In genomic region chr7:50658696-50659095, GRCh38 we compare ENCODE assay signal across 29 cellular contexts.
DNase-seq lines count a peak whose midpoint lies in the region; ATAC-seq and TF ChIP-seq lines count a peak whose summit lies in the region.
"Had no signal": no experiment of that assay in that cellular context is flagged by ENCODE, and none has a peak within 500 bp of the region (broad histone marks: within the 10 kb centered on the region; RNA-seq: fewer than 3 reads in every experiment).

No MANE protein-coding gene starts in this region.

- ATAC-seq in CD8-positive, alpha-beta T cell, result no peak
- no peak for ATAC-seq in GM19452 (IDR thresholded peaks at IDR 0.05; ENCODE audit: unreplicated experiment)
- ATAC-seq: activated naive CD8-positive, alpha-beta T cell treated with anti-CD3 and anti-CD28 coated beads, Interleukin-2, amount 50 U/mL, for 24 hours; left colon; sciatic nerve had no signal

- WGBS in sigmoid colon, 2 donors, result 93 to 95% methylated on average over 11 of the region's 11 CpGs

- peaks cover 6% of the 10 kb centered on the region for H3K27me3 Mint-ChIP-seq in activated CD4-positive, alpha-beta memory T cell treated with anti-CD3 and anti-CD28 coated beads, Interleukin-2, amount 10 ng/mL, durations not matched to agents 7 days and 5 days
- peaks cover 2% of the 10 kb centered on the region for H3K27me3 Mint-ChIP-seq in activated CD4-positive, alpha-beta memory T cell treated with anti-CD3 and anti-CD28 coated beads for 36 hours
- H3K27me3 Mint-ChIP-seq in CD8-positive, alpha-beta T cell (ENCODE audit: low read depth), result no peaks in the 10 kb centered on the region
- H3K27me3 Mint-ChIP-seq: activated naive CD8-positive, alpha-beta T cell treated with anti-CD3 and anti-CD28 coated beads, Interleukin-2, amount 50 U/mL, for 24 hours; type B pancreatic cell had no signal

- no peaks in the 10 kb centered on the region for H3K27me3 ChIP-seq in CD8-positive, alpha-beta T cell (ENCODE audit: insufficient read depth, low read length)
- H3K27me3 ChIP-seq in sigmoid colon, result no peaks in the 10 kb centered on the region
- H3K27me3 ChIP-seq in effector memory CD4-positive, alpha-beta T cell (replicated peaks; ENCODE audit: control insufficient read depth, insufficient read depth, low read length, poor library complexity, severe bottlenecking), result no peaks in the 10 kb centered on the region
- H3K27me3 ChIP-seq: esophagus squamous epithelium had no signal

- no peak overlapping the region for H3K4me3 Mint-ChIP-seq in activated CD4-positive, alpha-beta memory T cell treated with anti-CD3 and anti-CD28 coated beads, Interleukin-2, amount 10 ng/mL, durations not matched to agents 7 days and 5 days
- no peak overlapping the region for H3K4me3 Mint-ChIP-seq in activated CD4-positive, alpha-beta memory T cell treated with anti-CD3 and anti-CD28 coated beads for 36 hours
- H3K4me3 Mint-ChIP-seq in CD8-positive, alpha-beta T cell, result no peak overlapping the region
- H3K4me3 Mint-ChIP-seq: activated naive CD8-positive, alpha-beta T cell treated with anti-CD3 and anti-CD28 coated beads, Interleukin-2, amount 50 U/mL, for 24 hours; CD14-positive monocyte; mesothelial cell of epicardium; type B pancreatic cell had no signal

- intact Hi-C loops in activated CD4-positive, alpha-beta memory T cell treated with anti-CD3 and anti-CD28 coated beads for 36 hours (cut with micrococcal nuclease), result no loop called here
- intact Hi-C loops in CD8-positive, alpha-beta T cell (cut with DNase I, micrococcal nuclease), result no loop called here
- intact Hi-C loops in sigmoid colon (cut with DNase I), result loop anchor here (5.0 kb wide), 2 partner anchors 41 to 134 kb away; no protein-coding TSS in a partner anchor

- peaks cover 42% of the 10 kb centered on the region for H3K4me1 ChIP-seq in CD8-positive, alpha-beta T cell (ENCODE audit: insufficient read depth, low read length)
- H3K4me1 ChIP-seq in sigmoid colon, result peaks cover 0 to 73% (median 59%) of the 10 kb centered on the region in 4 donors
- H3K4me1 ChIP-seq in effector memory CD4-positive, alpha-beta T cell (ENCODE audit: control insufficient read depth, insufficient read depth, low read length, poor library complexity, severe bottlenecking), result peaks cover 41% of the 10 kb centered on the region

- H3K27ac Mint-ChIP-seq in activated CD4-positive, alpha-beta memory T cell treated with anti-CD3 and anti-CD28 coated beads, Interleukin-2, amount 10 ng/mL, durations not matched to agents 7 days and 5 days, result no peak overlapping the region
- H3K27ac Mint-ChIP-seq in activated CD4-positive, alpha-beta memory T cell treated with anti-CD3 and anti-CD28 coated beads for 36 hours, result no peak overlapping the region
- peak overlapping the region; percentile 58 for H3K27ac Mint-ChIP-seq in CD8-positive, alpha-beta T cell
- H3K27ac Mint-ChIP-seq: activated naive CD8-positive, alpha-beta T cell treated with anti-CD3 and anti-CD28 coated beads, Interleukin-2, amount 50 U/mL, for 24 hours; CD14-positive monocyte; mesothelial cell of epicardium; type B pancreatic cell had no signal

- peak; percentile 11 for DNase-seq in activated CD4-positive, alpha-beta memory T cell treated with anti-CD3 and anti-CD28 coated beads, Interleukin-2, amount 10 ng/mL, durations not matched to agents 7 days and 5 days
- DNase-seq in activated CD4-positive, alpha-beta memory T cell treated with anti-CD3 and anti-CD28 coated beads for 36 hours, result no peak
- DNase-seq in CD8-positive, alpha-beta T cell, result no peak
- DNase-seq in iris pigment epithelial cell (ENCODE audit: low read depth) (peak; percentile 60), sigmoid colon (no peak), cerebellar cortex (ENCODE audit: low spot score) (no peak)
- DNase-seq in effector memory CD4-positive, alpha-beta T cell, result no peak
- DNase-seq: activated CD4-positive, alpha-beta T cell treated with anti-CD3 and anti-CD28 coated beads for 4 hours; activated gamma-delta T cell treated with Interleukin-2 at 50 U/mL for 16 hours; activated naive CD8-positive, alpha-beta T cell treated with anti-CD3 and anti-CD28 coated beads, Interleukin-2, amount 50 U/mL, for 24 hours; activated T-cell treated with anti-CD3 and anti-CD28 coated beads, Interleukin-2, amount 50 U/mL, for 48 hours; central memory CD4-positive, alpha-beta T cell; dermis blood vessel endothelial cell; DND-41; esophagus squamous epithelium; foreskin melanocyte; GF-D8; left colon; NCI-H1092; NCI-H1694 treated with DMSO at 0.1 percent for 48 hours; NCI-H446 treated with DMSO at 0.1 percent for 48 hours; SIG-M5; stimulated activated CD4-positive, alpha-beta T cell treated with anti-CD3 and anti-CD28 coated beads, Interleukin-4, amount 100 ng/mL, for 24 hours had no signal

- H3K36me3 ChIP-seq in CD8-positive, alpha-beta T cell (ENCODE audit: insufficient read depth, low read length), result no peaks in the 10 kb centered on the region
- peaks cover 0 to 21% (median 2%) of the 10 kb centered on the region in 4 donors for H3K36me3 ChIP-seq in sigmoid colon
- H3K36me3 ChIP-seq in effector memory CD4-positive, alpha-beta T cell (ENCODE audit: control insufficient read depth, insufficient read depth, low read length), result no peaks in the 10 kb centered on the region

- TF ChIP-seq POLR2A in sigmoid colon (IDR thresholded peaks at IDR 0.05), result no peak

- H3K36me3 Mint-ChIP-seq in activated CD4-positive, alpha-beta memory T cell treated with anti-CD3 and anti-CD28 coated beads, Interleukin-2, amount 10 ng/mL, durations not matched to agents 7 days and 5 days (ENCODE audit: low read depth), result peaks cover 2% of the 10 kb centered on the region
- H3K36me3 Mint-ChIP-seq in activated CD4-positive, alpha-beta memory T cell treated with anti-CD3 and anti-CD28 coated beads for 36 hours, result no peaks in the 10 kb centered on the region
- H3K36me3 Mint-ChIP-seq in CD8-positive, alpha-beta T cell, result no peaks in the 10 kb centered on the region
- H3K36me3 Mint-ChIP-seq: type B pancreatic cell had no signal

- no peaks in the 10 kb centered on the region for H3K9me3 Mint-ChIP-seq in activated CD4-positive, alpha-beta memory T cell treated with anti-CD3 and anti-CD28 coated beads, Interleukin-2, amount 10 ng/mL, durations not matched to agents 7 days and 5 days
- H3K9me3 Mint-ChIP-seq in activated CD4-positive, alpha-beta memory T cell treated with anti-CD3 and anti-CD28 coated beads for 36 hours, result no peaks in the 10 kb centered on the region
- H3K9me3 Mint-ChIP-seq in CD8-positive, alpha-beta T cell, result no peaks in the 10 kb centered on the region
- H3K9me3 Mint-ChIP-seq: activated naive CD8-positive, alpha-beta T cell treated with anti-CD3 and anti-CD28 coated beads, Interleukin-2, amount 50 U/mL, for 24 hours; mesothelial cell of epicardium; type B pancreatic cell had no signal

- H3K9me3 ChIP-seq in CD8-positive, alpha-beta T cell (ENCODE audit: low read length), result no peaks in the 10 kb centered on the region
- no peaks in the 10 kb centered on the region for H3K9me3 ChIP-seq in sigmoid colon
- H3K9me3 ChIP-seq in effector memory CD4-positive, alpha-beta T cell (ENCODE audit: control insufficient read depth, low read length), result no peaks in the 10 kb centered on the region
- H3K9me3 ChIP-seq: esophagus squamous epithelium had no signal

- no peak for TF ChIP-seq EP300 in sigmoid colon (IDR thresholded peaks at IDR 0.05)

- H3K4me1 Mint-ChIP-seq in activated CD4-positive, alpha-beta memory T cell treated with anti-CD3 and anti-CD28 coated beads, Interleukin-2, amount 10 ng/mL, durations not matched to agents 7 days and 5 days, result peaks cover 63% of the 10 kb centered on the region
- peaks cover 45% of the 10 kb centered on the region for H3K4me1 Mint-ChIP-seq in activated CD4-positive, alpha-beta memory T cell treated with anti-CD3 and anti-CD28 coated beads for 36 hours (ENCODE audit: low read depth)
- H3K4me1 Mint-ChIP-seq in CD8-positive, alpha-beta T cell (ENCODE audit: low read depth), result peaks cover 43% of the 10 kb centered on the region
- H3K4me1 Mint-ChIP-seq: mesothelial cell of epicardium had no signal

- POLR2A ChIA-PET in activated CD4-positive, alpha-beta memory T cell treated with anti-CD3 and anti-CD28 coated beads, Interleukin-2, amount 10 ng/mL, durations not matched to agents 7 days and 5 days (lab: Charles Lee), result interaction anchor here (1.6 kb wide), 1 partner anchor 51 kb away, joined by 6 read pairs; no protein-coding TSS in a partner anchor
- POLR2A ChIA-PET in activated CD4-positive, alpha-beta memory T cell treated with anti-CD3 and anti-CD28 coated beads for 36 hours (lab: Charles Lee), result no interaction called here
- POLR2A ChIA-PET in CD8-positive, alpha-beta T cell (lab: Charles Lee), result no interaction called here

- no peak overlapping the region for H3K4me3 ChIP-seq in CD8-positive, alpha-beta T cell (ENCODE audit: low read depth, low read length)
- no peak overlapping the region for H3K4me3 ChIP-seq in sigmoid colon
- H3K4me3 ChIP-seq in effector memory CD4-positive, alpha-beta T cell (ENCODE audit: insufficient read depth, low read depth, low read length, poor library complexity, severe bottlenecking), result no peak overlapping the region
- H3K4me3 ChIP-seq: esophagus squamous epithelium had no signal

- CTCF ChIA-PET in activated CD4-positive, alpha-beta memory T cell treated with anti-CD3 and anti-CD28 coated beads, Interleukin-2, amount 10 ng/mL, durations not matched to agents 7 days and 5 days (lab: Charles Lee), result interaction anchor here (1.9 kb wide), 1 partner anchor 566 kb away, joined by 4 read pairs; the partner anchor contains the start of gene ZPBP
- CTCF ChIA-PET in activated CD4-positive, alpha-beta memory T cell treated with anti-CD3 and anti-CD28 coated beads for 36 hours (lab: Charles Lee), result interaction anchor here (0.7 kb wide), 1 partner anchor 54 kb away, joined by 3 read pairs; no protein-coding TSS in a partner anchor
- CTCF ChIA-PET in CD8-positive, alpha-beta T cell (lab: Charles Lee), result interaction anchor here (2.7 kb wide), 1 partner anchor 26 kb away, joined by 14 read pairs; no protein-coding TSS in a partner anchor

- TF ChIP-seq CTCF in CD8-positive, alpha-beta T cell (IDR thresholded peaks at IDR 0.05), result no peak
- no peak for TF ChIP-seq CTCF in sigmoid colon (IDR thresholded peaks at IDR 0.05)

- H3K27ac ChIP-seq in CD8-positive, alpha-beta T cell (ENCODE audit: low read depth, low read length), result no peak overlapping the region
- peak overlapping the region in 3 of 4 donors; percentile 80 to 88 (median 87) for H3K27ac ChIP-seq in sigmoid colon
- H3K27ac ChIP-seq in effector memory CD4-positive, alpha-beta T cell (ENCODE audit: insufficient read depth, low read length, poor library complexity, severe bottlenecking), result no peak overlapping the region
- H3K27ac ChIP-seq: 22Rv1 had no signal

Comparison
In these comparisons a context has a peak if more than half of its experiments do, and no peak if none do; other contexts are left out.
1. DNase-seq: peak in activated CD4-positive, alpha-beta memory T cell treated with anti-CD3 and anti-CD28 coated beads, Interleukin-2, amount 10 ng/mL, durations not matched to agents 7 days and 5 days (single experiment) and iris pigment epithelial cell (single experiment); none in activated CD4-positive, alpha-beta memory T cell treated with anti-CD3 and anti-CD28 coated beads for 36 hours (single experiment), CD8-positive, alpha-beta T cell (0 of 7), sigmoid colon (single experiment), cerebellar cortex (single experiment) and effector memory CD4-positive, alpha-beta T cell (0 of 3).
2. H3K27ac ChIP-seq: peak in sigmoid colon (3 of 4); none in CD8-positive, alpha-beta T cell (single experiment) and effector memory CD4-positive, alpha-beta T cell (single experiment).